13 cellular contexts compared by ENCODE assay signal in genomic region chr11:35529971-35530495, GRCh38. TPM values are rescaled to one million over a fixed set of nuclear protein-coding genes. Genes with fewer than 3 reads are reported as not detected.
DNase-seq lines count a peak whose midpoint lies in the region; ATAC-seq and TF ChIP-seq lines count a peak whose summit lies in the region.
"Had no signal": no experiment of that assay in that cellular context is flagged by ENCODE, and none has a peak within 500 bp of the region (broad histone marks: within the 10 kb centered on the region; RNA-seq: fewer than 3 reads in every experiment).

No MANE protein-coding gene starts in this region.

- DNase-seq in AG10803 (ENCODE audit: low read depth) (peak; percentile 99), NCI-H446 treated with DMSO at 0.1 percent for 48 hours (lab: John Stamatoyannopoulos, UW) (peak; percentile 39), non-pigmented ciliary epithelial cell (ENCODE audit: low read depth) (peak; percentile 84), NCI-H748 treated with DMSO at 0.1 percent for 48 hours (lab: John Stamatoyannopoulos, UW) (no peak), immature natural killer cell (no peak)
- no peak for DNase-seq in activated T-cell treated with anti-CD3 and anti-CD28 coated beads, Interleukin-2, amount 50 U/mL, for 1 hour
- DNase-seq: activated B cell treated with CpG ODN at 0.5 μM for 24 hours, NCI-H1092, occipital lobe had no signal

- ATAC-seq in esophagus mucosa (peak; percentile 37), HG03354 (IDR thresholded peaks at IDR 0.05; ENCODE audit: poor library complexity, severe bottlenecking, unreplicated experiment) (no peak)

- H3K4me3 Mint-ChIP-seq in immature natural killer cell: no peak overlapping the region
- H3K4me3 Mint-ChIP-seq: activated B cell treated with CpG ODN at 0.5 μM for 24 hours had no signal

- no peak overlapping the region for H3K4me3 ChIP-seq in AG10803 (ENCODE audit: low read length)
- H3K4me3 ChIP-seq: dorsolateral prefrontal cortex had no signal

- TF ChIP-seq CTCF in AG10803 (conservative IDR thresholded peaks at IDR 0.05; ENCODE audit: low read length): no peak

- no peak overlapping the region for H3K27ac Mint-ChIP-seq in immature natural killer cell
- H3K27ac Mint-ChIP-seq: activated B cell treated with CpG ODN at 0.5 μM for 24 hours had no signal

- peaks cover 0 to 2% (median 0%) of the 10 kb centered on the region in 6 donors for H3K9me3 Mint-ChIP-seq in immature natural killer cell
- H3K9me3 Mint-ChIP-seq: activated B cell treated with CpG ODN at 0.5 μM for 24 hours had no signal

- no peaks in the 10 kb centered on the region for H3K36me3 Mint-ChIP-seq in immature natural killer cell

- H3K4me1 Mint-ChIP-seq in immature natural killer cell: no peaks in the 10 kb centered on the region
- H3K4me1 Mint-ChIP-seq: activated B cell treated with CpG ODN at 0.5 μM for 24 hours had no signal

- peaks cover 10 to 15% (median 11%) of the 10 kb centered on the region in 3 donors for H3K27me3 Mint-ChIP-seq in immature natural killer cell (ENCODE audit: low read depth in 3 of 3)

RNA-seq across cellular contexts. Expression of gene PAMR1, which starts 4.6 kb away (rescaled TPM):
- total RNA-seq in esophagus mucosa: 0.36 TPM
- not detected for polyA plus RNA-seq in immature natural killer cell
- total RNA-seq: activated B cell treated with CpG ODN at 0.5 μM for 24 hours, OCI-LY7 had no signal

Comparison
In these comparisons a context has a peak if more than half of its experiments do, and no peak if none do; other contexts are left out.
1. DNase-seq: peak in AG10803 (single experiment), NCI-H446 treated with DMSO at 0.1 percent for 48 hours (single experiment) and non-pigmented ciliary epithelial cell (single experiment); none in activated T-cell treated with anti-CD3 and anti-CD28 coated beads, Interleukin-2, amount 50 U/mL, for 1 hour (single experiment), NCI-H748 treated with DMSO at 0.1 percent for 48 hours (single experiment) and immature natural killer cell (0 of 3).